21 cellular contexts compared by ENCODE assay signal in the genomic region with DNA sequence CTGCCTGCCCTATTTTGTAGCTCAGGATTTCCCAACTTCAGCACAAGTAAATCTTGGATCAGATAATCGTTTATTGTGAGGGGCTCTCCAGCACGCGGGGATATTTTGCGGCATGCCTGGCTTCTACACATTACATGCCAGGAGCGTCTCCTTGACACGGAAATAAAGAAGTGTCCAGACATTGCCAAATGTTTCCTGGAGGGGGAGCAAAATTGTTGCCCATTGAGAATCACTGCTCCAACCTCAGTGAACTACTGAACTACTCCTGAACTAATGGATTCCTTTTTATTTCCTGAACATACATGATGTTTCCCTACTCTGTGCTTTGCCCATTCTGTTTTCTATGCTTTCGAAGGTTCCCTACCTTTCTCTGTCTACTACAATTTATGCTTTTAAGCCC.
A peak's percentile ranks its signal among the peaks of the same experiment; 100 is the strongest.
DNase-seq lines count a peak whose midpoint lies in the region; ATAC-seq and TF ChIP-seq lines count a peak whose summit lies in the region.
"Had no signal": no experiment of that assay in that cellular context is flagged by ENCODE, and none has a peak within 500 bp of the region (broad histone marks: within the 10 kb centered on the region; RNA-seq: fewer than 3 reads in every experiment).

No MANE protein-coding gene starts in this region.

- CTCF ChIA-PET in SK-N-SH (lab: Yijun Ruan, JAX): no interaction called here

- 82% methylated on average over 7 of the region's 7 CpGs for WGBS in SK-N-SH (ENCODE audit: low lambda C conversion rate)
- WGBS in lower leg skin, 2 donors: 81 to 82% methylated on average over 7 of the region's 7 CpGs

- H3K9ac ChIP-seq in SK-N-SH: no peak overlapping the region
- H3K9ac ChIP-seq in skeletal muscle satellite cell (ENCODE audit: low read depth, low read length): no peak overlapping the region

- ATAC-seq in SK-N-SH treated with all-trans-retinoic acid at 6 μM for 48 hours: 0 out of 3 replicates have a peak, but pooled peaks have one; percentile 22
- ATAC-seq: CD8-positive, alpha-beta T cell; effector memory CD8-positive, alpha-beta T cell; stimulated activated effector memory CD8-positive, alpha-beta T cell treated with anti-CD3 and anti-CD28 coated beads, Interleukin-12 subunit alpha, Interleukin-12 subunit beta, amount 100 ng/mL, for 72 hours had no signal

- no peak for DNase-seq in SK-N-SH
- no peak for DNase-seq in LNCaP clone FGC (ENCODE audit: low read depth)
- peak; percentile 19 for DNase-seq in epithelial cell of proximal tubule (ENCODE audit: low read depth)
- DNase-seq in mesenteric fat pad (ENCODE audit: low spot score): no peak
- no peak for DNase-seq in lower leg skin (ENCODE audit: low spot score in 2 of 2)
- DNase-seq in D341Med (ENCODE audit: low spot score): no peak
- DNase-seq: activated CD4-positive, alpha-beta T cell treated with anti-CD3 and anti-CD28 coated beads, Interleukin-2, amount 10 ng/mL, durations not matched to agents 24 days and 14 days; activated CD8-positive, alpha-beta memory T cell treated with anti-CD3 and anti-CD28 coated beads, Interleukin-2, amount 50 U/mL, for 4 hours; activated gamma-delta T cell treated with Interleukin-2 at 50 U/mL for 16 hours; anterior cingulate cortex; CD8-positive, alpha-beta T cell; effector memory CD8-positive, alpha-beta T cell; EL; Karpas-422; NCI-H1105 treated with DMSO at 0.1 percent for 48 hours; Peyer's patch; stimulated activated CD4-positive, alpha-beta T cell treated with anti-CD3 and anti-CD28 coated beads, Interleukin-15, amount 100 ng/mL, for 24 hours; transverse colon had no signal

- H4K20me1 ChIP-seq in SK-N-SH (ENCODE audit: insufficient read depth): no peaks in the 10 kb centered on the region

- no peak for TF ChIP-seq RAD21 in SK-N-SH (IDR thresholded peaks at IDR 0.05; ENCODE audit: low read length)

- H3F3A ChIP-seq in SK-N-SH (replicated peaks; ENCODE audit: insufficient read depth): no peaks in the 10 kb centered on the region

- intact Hi-C loops in lower leg skin (cut with DNase I; ENCODE audit: low total_unique reads): no loop called here

- no peaks in the 10 kb centered on the region for H3K9me2 ChIP-seq in SK-N-SH

- no peak overlapping the region for H3K4me2 ChIP-seq in SK-N-SH
- H3K4me2 ChIP-seq in skeletal muscle satellite cell (ENCODE audit: low read length): peak overlapping the region; percentile 41

- POLR2A ChIA-PET in SK-N-SH (lab: Yijun Ruan, JAX): no interaction called here

- no peaks in the 10 kb centered on the region for H3K27me3 ChIP-seq in SK-N-SH (ENCODE audit: insufficient read depth)
- H3K27me3 ChIP-seq in skeletal muscle satellite cell (ENCODE audit: control insufficient read depth, insufficient read depth, low read length): no peaks in the 10 kb centered on the region
- H3K27me3 ChIP-seq: Peyer's patch, transverse colon had no signal

- H2AFZ ChIP-seq in SK-N-SH (ENCODE audit: low read depth): no peak overlapping the region

- TF ChIP-seq POLR2A in lower leg skin (IDR thresholded peaks at IDR 0.05): no peak

- H3K27ac ChIP-seq in SK-N-SH (ENCODE audit: low read depth in 2 of 2, low read length in 1 of 2): no peak overlapping the region
- H3K27ac ChIP-seq: Peyer's patch, transverse colon had no signal

- TF ChIP-seq CTCF in SK-N-SH (IDR thresholded peaks at IDR 0.05): no peak
- peak; percentile 17; the same call in 1 of the 2 replicates for TF ChIP-seq CTCF in LNCaP clone FGC (IDR thresholded peaks at IDR 0.05; ENCODE audit: control insufficient read depth, extremely low read depth, insufficient read depth)
- TF ChIP-seq CTCF in epithelial cell of proximal tubule (conservative IDR thresholded peaks at IDR 0.05; ENCODE audit: low read depth, low read length): peak; percentile 59
- TF ChIP-seq CTCF in lower leg skin (IDR thresholded peaks at IDR 0.05): no peak

- H3K36me3 ChIP-seq in SK-N-SH (replicated peaks in 1 of 2; ENCODE audit: control insufficient read depth in 1 of 2, insufficient read depth in 2 of 2, low read length in 1 of 2) (no peaks in the 10 kb centered on the region), skeletal muscle satellite cell (ENCODE audit: insufficient read depth, low read length) (no peaks in the 10 kb centered on the region)
- H3K36me3 ChIP-seq: Peyer's patch, transverse colon had no signal

- H3K79me2 ChIP-seq in SK-N-SH (ENCODE audit: insufficient read depth): no peaks in the 10 kb centered on the region

- TF ChIP-seq EP300 in SK-N-SH (IDR thresholded peaks at IDR 0.05; ENCODE audit: borderline replicate concordance in 1 of 2, low read depth in 1 of 2, low read length in 1 of 2): no peak

- H3K9me3 ChIP-seq in SK-N-SH (no peaks in the 10 kb centered on the region), skeletal muscle satellite cell (replicated peaks; ENCODE audit: low read length) (no peaks in the 10 kb centered on the region)
- H3K9me3 ChIP-seq: Peyer's patch, transverse colon had no signal

- no peaks in the 10 kb centered on the region for H3K4me1 ChIP-seq in SK-N-SH (ENCODE audit: control insufficient read depth in 1 of 2, insufficient read depth in 2 of 2, low read depth in 1 of 2, low read length in 1 of 2)
- H3K4me1 ChIP-seq in skeletal muscle satellite cell (ENCODE audit: control insufficient read depth, insufficient read depth, low read length): no peaks in the 10 kb centered on the region
- H3K4me1 ChIP-seq: Peyer's patch, transverse colon had no signal

- H3K4me3 ChIP-seq in SK-N-SH (ENCODE audit: low read depth in 2 of 2, low read length in 1 of 2): no peak overlapping the region
- no peak overlapping the region for H3K4me3 ChIP-seq in LNCaP clone FGC (ENCODE audit: low read depth, low read length)
- H3K4me3 ChIP-seq in epithelial cell of proximal tubule (ENCODE audit: low read depth, low read length): peak overlapping the region; percentile 31
- no peak overlapping the region for H3K4me3 ChIP-seq in skeletal muscle satellite cell (ENCODE audit: low read length)
- H3K4me3 ChIP-seq in lower leg skin (ENCODE audit: low read depth, poor library complexity, severe bottlenecking): no peak overlapping the region
- H3K4me3 ChIP-seq: Peyer's patch, transverse colon had no signal

TF ChIP-seq in SK-N-SH treated with all-trans-retinoic acid at 6 μM for 48 hours, 23 proteins besides CTCF, POLR2A, EP300 and RAD21:
- TF ChIP-seq ZFP3 (CRISPR knock-in tag; IDR thresholded peaks at IDR 0.05): no peak

TF ChIP-seq in SK-N-SH, 30 proteins besides CTCF, POLR2A, EP300 and RAD21 (continues in another document):
- TF ChIP-seq FOXM1 (IDR thresholded peaks at IDR 0.05; ENCODE audit: low read depth) (no peak), TCF12 (IDR thresholded peaks at IDR 0.05) (no peak), GATA2 (CRISPR knock-in tag; IDR thresholded peaks at IDR 0.05) (no peak), ELF1 (IDR thresholded peaks at IDR 0.05) (no peak), RXRA (IDR thresholded peaks at IDR 0.05; ENCODE audit: borderline replicate concordance, low read depth) (no peak), JUND (IDR thresholded peaks at IDR 0.05) (no peak), TEAD4 (IDR thresholded peaks at IDR 0.05; ENCODE audit: borderline replicate concordance, insufficient read depth) (no peak), TAF1 (IDR thresholded peaks at IDR 0.05; ENCODE audit: borderline replicate concordance, low read depth, low read length) (no peak), NFIC (IDR thresholded peaks at IDR 0.05; ENCODE audit: borderline replicate concordance) (no peak), MXI1 (IDR thresholded peaks at IDR 0.05; ENCODE audit: low read depth, low read length) (no peak), MEF2A (IDR thresholded peaks at IDR 0.05; ENCODE audit: borderline replicate concordance, low read depth) (no peak), FOSL2 (IDR thresholded peaks at IDR 0.05; ENCODE audit: borderline replicate concordance, low read depth) (no peak), CHD2 (IDR thresholded peaks at IDR 0.05; ENCODE audit: low read length, partially characterized antibody) (no peak)
- TF ChIP-seq, protein P1, sequence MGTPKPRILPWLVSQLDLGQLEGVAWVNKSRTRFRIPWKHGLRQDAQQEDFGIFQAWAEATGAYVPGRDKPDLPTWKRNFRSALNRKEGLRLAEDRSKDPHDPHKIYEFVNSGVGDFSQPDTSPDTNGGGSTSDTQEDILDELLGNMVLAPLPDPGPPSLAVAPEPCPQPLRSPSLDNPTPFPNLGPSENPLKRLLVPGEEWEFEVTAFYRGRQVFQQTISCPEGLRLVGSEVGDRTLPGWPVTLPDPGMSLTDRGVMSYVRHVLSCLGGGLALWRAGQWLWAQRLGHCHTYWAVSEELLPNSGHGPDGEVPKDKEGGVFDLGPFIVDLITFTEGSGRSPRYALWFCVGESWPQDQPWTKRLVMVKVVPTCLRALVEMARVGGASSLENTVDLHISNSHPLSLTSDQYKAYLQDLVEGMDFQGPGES (IDR thresholded peaks at IDR 0.05; ENCODE audit: low read depth, low read length): no peak
- TF ChIP-seq, protein P2, sequence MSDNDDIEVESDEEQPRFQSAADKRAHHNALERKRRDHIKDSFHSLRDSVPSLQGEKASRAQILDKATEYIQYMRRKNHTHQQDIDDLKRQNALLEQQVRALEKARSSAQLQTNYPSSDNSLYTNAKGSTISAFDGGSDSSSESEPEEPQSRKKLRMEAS (IDR thresholded peaks at IDR 0.05; ENCODE audit: low read depth): no peak
- TF ChIP-seq, protein P3, sequence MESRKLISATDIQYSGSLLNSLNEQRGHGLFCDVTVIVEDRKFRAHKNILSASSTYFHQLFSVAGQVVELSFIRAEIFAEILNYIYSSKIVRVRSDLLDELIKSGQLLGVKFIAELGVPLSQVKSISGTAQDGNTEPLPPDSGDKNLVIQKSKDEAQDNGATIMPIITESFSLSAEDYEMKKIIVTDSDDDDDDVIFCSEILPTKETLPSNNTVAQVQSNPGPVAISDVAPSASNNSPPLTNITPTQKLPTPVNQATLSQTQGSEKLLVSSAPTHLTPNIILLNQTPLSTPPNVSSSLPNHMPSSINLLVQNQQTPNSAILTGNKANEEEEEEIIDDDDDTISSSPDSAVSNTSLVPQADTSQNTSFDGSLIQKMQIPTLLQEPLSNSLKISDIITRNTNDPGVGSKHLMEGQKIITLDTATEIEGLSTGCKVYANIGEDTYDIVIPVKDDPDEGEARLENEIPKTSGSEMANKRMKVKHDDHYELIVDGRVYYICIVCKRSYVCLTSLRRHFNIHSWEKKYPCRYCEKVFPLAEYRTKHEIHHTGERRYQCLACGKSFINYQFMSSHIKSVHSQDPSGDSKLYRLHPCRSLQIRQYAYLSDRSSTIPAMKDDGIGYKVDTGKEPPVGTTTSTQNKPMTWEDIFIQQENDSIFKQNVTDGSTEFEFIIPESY (IDR thresholded peaks at IDR 0.05; ENCODE audit: borderline replicate concordance, low read depth): no peak
- TF ChIP-seq, protein P4, sequence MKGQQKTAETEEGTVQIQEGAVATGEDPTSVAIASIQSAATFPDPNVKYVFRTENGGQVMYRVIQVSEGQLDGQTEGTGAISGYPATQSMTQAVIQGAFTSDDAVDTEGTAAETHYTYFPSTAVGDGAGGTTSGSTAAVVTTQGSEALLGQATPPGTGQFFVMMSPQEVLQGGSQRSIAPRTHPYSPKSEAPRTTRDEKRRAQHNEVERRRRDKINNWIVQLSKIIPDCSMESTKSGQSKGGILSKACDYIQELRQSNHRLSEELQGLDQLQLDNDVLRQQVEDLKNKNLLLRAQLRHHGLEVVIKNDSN (IDR thresholded peaks at IDR 0.05; ENCODE audit: borderline replicate concordance, low read depth): no peak

Comparison
In these comparisons a context has a peak if more than half of its experiments do, and no peak if none do; other contexts are left out.
1. CTCF ChIP-seq: peak in LNCaP clone FGC (single experiment) and epithelial cell of proximal tubule (single experiment); none in SK-N-SH (single experiment) and lower leg skin (0 of 3).